In genomic region chr2:100292022-100292580, GRCh38 we compare ENCODE assay signal across 9 cellular contexts. TPM values are rescaled to one million over a fixed set of nuclear protein-coding genes. Genes with fewer than 3 reads are reported as not detected.
DNase-seq lines count a peak whose midpoint lies in the region; ATAC-seq and TF ChIP-seq lines count a peak whose summit lies in the region.
"Had no signal": no experiment of that assay in that cellular context is flagged by ENCODE, and none has a peak within 500 bp of the region (broad histone marks: within the 10 kb centered on the region; RNA-seq: fewer than 3 reads in every experiment).

No MANE protein-coding gene starts in this region.

- peaks cover 21% of the 10 kb centered on the region for H3K27me3 Mint-ChIP-seq in activated T-helper 2 cell treated with anti-CD3 and anti-CD28 coated beads, Interferon-gamma antibody, Interleukin-2, Interleukin-4, amounts not matched to agents 10 μg/mL and 5 μg/mL and 100 μg/mL, durations not matched to agents 14 hours and 24 hours and 36 hours (ENCODE audit: low read depth)

- no peak overlapping the region for H3K27ac Mint-ChIP-seq in activated T-helper 2 cell treated with anti-CD3 and anti-CD28 coated beads, Interferon-gamma antibody, Interleukin-2, Interleukin-4, amounts not matched to agents 10 μg/mL and 5 μg/mL and 100 μg/mL, durations not matched to agents 14 hours and 24 hours and 36 hours

- peaks cover 14% of the 10 kb centered on the region for H3K4me1 Mint-ChIP-seq in activated T-helper 2 cell treated with anti-CD3 and anti-CD28 coated beads, Interferon-gamma antibody, Interleukin-2, Interleukin-4, amounts not matched to agents 10 μg/mL and 5 μg/mL and 100 μg/mL, durations not matched to agents 14 hours and 24 hours and 36 hours (ENCODE audit: low read depth)

- no peak overlapping the region for H3K4me3 Mint-ChIP-seq in activated T-helper 2 cell treated with anti-CD3 and anti-CD28 coated beads, Interferon-gamma antibody, Interleukin-2, Interleukin-4, amounts not matched to agents 10 μg/mL and 5 μg/mL and 100 μg/mL, durations not matched to agents 14 hours and 24 hours and 36 hours (ENCODE audit: low read depth)

- TF ChIP-seq POLR2A in stomach (IDR thresholded peaks at IDR 0.05) = no peak

- H3K4me1 ChIP-seq in stomach = peaks cover 0 to 21% (median 11%) of the 10 kb centered on the region in 4 donors

- intact Hi-C loops in activated T-helper 2 cell treated with anti-CD3 and anti-CD28 coated beads, Interferon-gamma antibody, Interleukin-2, Interleukin-4, amounts not matched to agents 10 μg/mL and 5 μg/mL and 100 μg/mL, durations not matched to agents 14 hours and 24 hours and 36 hours (cut with micrococcal nuclease) = loop anchor here (5.0 kb wide), 1 partner anchor 75 kb away; no protein-coding TSS in a partner anchor
- intact Hi-C loops in stomach (cut with DNase I; ENCODE audit: low total_unique reads) = no loop called here

- peaks cover 0 to 57% (median 23%) of the 10 kb centered on the region in 4 donors for H3K36me3 ChIP-seq in stomach
- H3K36me3 ChIP-seq: neutrophil had no signal

- no peak overlapping the region for H3K4me3 ChIP-seq in stomach

- DNase-seq in GM03348 (ENCODE audit: low spot score) = peak; percentile 58
- peak; percentile 1 for DNase-seq in NCI-H69 (lab: John Stamatoyannopoulos, UW)
- peak; percentile 45 for DNase-seq in activated T-helper 2 cell treated with anti-CD3 and anti-CD28 coated beads, Interferon-gamma antibody, Interleukin-2, Interleukin-4, amounts not matched to agents 10 μg/mL and 5 μg/mL and 100 μg/mL, durations not matched to agents 14 hours and 24 hours and 36 hours (ENCODE audit: low spot score)
- peak; percentile 99 for DNase-seq in islet precursor cell
- peak; percentile 37 for DNase-seq in stomach

- H3K27ac ChIP-seq in stomach = peak overlapping the region in 2 of 5 donors; percentile 63 to 64
- H3K27ac ChIP-seq: neutrophil had no signal

- H3K36me3 Mint-ChIP-seq in activated T-helper 2 cell treated with anti-CD3 and anti-CD28 coated beads, Interferon-gamma antibody, Interleukin-2, Interleukin-4, amounts not matched to agents 10 μg/mL and 5 μg/mL and 100 μg/mL, durations not matched to agents 14 hours and 24 hours and 36 hours (ENCODE audit: low read depth) = no peaks in the 10 kb centered on the region

- no peaks in the 10 kb centered on the region for H3K9me3 Mint-ChIP-seq in activated T-helper 2 cell treated with anti-CD3 and anti-CD28 coated beads, Interferon-gamma antibody, Interleukin-2, Interleukin-4, amounts not matched to agents 10 μg/mL and 5 μg/mL and 100 μg/mL, durations not matched to agents 14 hours and 24 hours and 36 hours

- H3K27me3 ChIP-seq in stomach = no peaks in the 10 kb centered on the region

- H3K9me3 ChIP-seq in stomach = no peaks in the 10 kb centered on the region
- H3K9me3 ChIP-seq: neutrophil had no signal

- no peak for TF ChIP-seq EP300 in stomach (IDR thresholded peaks at IDR 0.05)

- no peak for TF ChIP-seq CTCF in stomach (IDR thresholded peaks at IDR 0.05)

- 43 to 50% (median 48%) methylated on average over 4 of the region's 4 CpGs for WGBS in stomach, 5 donors

- no peak for ATAC-seq in HG02798 (IDR thresholded peaks at IDR 0.05; ENCODE audit: poor library complexity, unreplicated experiment)
- ATAC-seq in GM21723 (IDR thresholded peaks at IDR 0.05; ENCODE audit: unreplicated experiment) = no peak
- ATAC-seq in GM21528 (IDR thresholded peaks at IDR 0.05; ENCODE audit: low FRiP score, unreplicated experiment) = no peak

RNA-seq across cellular contexts. Expression of gene LONRF2, which starts 30.2 kb away (rescaled TPM):
- 0.21 and 0.28 TPM in 2 replicates for total RNA-seq in activated T-helper 2 cell treated with anti-CD3 and anti-CD28 coated beads, Interferon-gamma antibody, Interleukin-2, Interleukin-4, amounts not matched to agents 10 μg/mL and 5 μg/mL and 100 μg/mL, durations not matched to agents 14 hours and 24 hours and 36 hours
- total RNA-seq in stomach = 10 to 100 TPM in 3 of 5 donors, 1 to 10 TPM in 2; 2.9 to 32.1 (median 15.4) TPM
- polyA plus RNA-seq in stomach = under 1 TPM; 0.31 to 0.95 (median 0.62) TPM

Comparison
In these comparisons a context has a peak if more than half of its experiments do, and no peak if none do; other contexts are left out.
1. DNase-seq: peak in every context shown above with its lines; median percentile 99 in islet precursor cell; 58 in GM03348; 45 in activated T-helper 2 cell treated with anti-CD3 and anti-CD28 coated beads, Interferon-gamma antibody, Interleukin-2, Interleukin-4, amounts not matched to agents 10 μg/mL and 5 μg/mL and 100 μg/mL, durations not matched to agents 14 hours and 24 hours and 36 hours; 37 in stomach; 1 in NCI-H69.